ENCODE assay signal across 10 cellular contexts in genomic region chr3:108528459-108529231, GRCh38. TPM values are rescaled to one million over a fixed set of nuclear protein-coding genes. Genes with fewer than 3 reads are reported as not detected.
A peak's percentile ranks its signal among the peaks of the same experiment; 100 is the strongest.
DNase-seq lines count a peak whose midpoint lies in the region; ATAC-seq lines count a peak whose summit lies in the region.
"Had no signal": no experiment of that assay in that cellular context is flagged by ENCODE, and none has a peak within 500 bp of the region (broad histone marks: within the 10 kb centered on the region; RNA-seq: fewer than 3 reads in every experiment).

No MANE protein-coding gene starts in this region.

- peaks cover 0 to 2% (median 0%) of the 10 kb centered on the region in 5 donors for H3K9me3 Mint-ChIP-seq in CD8-positive, alpha-beta memory T cell
- H3K9me3 Mint-ChIP-seq: endodermal cell had no signal

- no peaks in the 10 kb centered on the region for H3K4me1 Mint-ChIP-seq in CD8-positive, alpha-beta memory T cell

- H3K36me3 Mint-ChIP-seq in CD8-positive, alpha-beta memory T cell, result peaks cover 0 to 4% (median 1%) of the 10 kb centered on the region in 3 donors

- no peaks in the 10 kb centered on the region for H3K9me3 ChIP-seq in CD8-positive, alpha-beta memory T cell (ENCODE audit: low read length)

- H3K27me3 Mint-ChIP-seq in CD8-positive, alpha-beta memory T cell, result peaks cover 11 to 34% of the 10 kb centered on the region in 2 donors

- intact Hi-C loops in posterior vena cava (cut with DNase I), result no loop called here

- ATAC-seq in GM21360 (IDR thresholded peaks at IDR 0.05; ENCODE audit: unreplicated experiment) (peak; percentile 92), HG03159 (IDR thresholded peaks at IDR 0.05; ENCODE audit: unreplicated experiment) (peak; percentile 90)

- H3K36me3 ChIP-seq in CD8-positive, alpha-beta memory T cell (ENCODE audit: insufficient read depth, low read length), result no peaks in the 10 kb centered on the region

- H3K27ac Mint-ChIP-seq in CD8-positive, alpha-beta memory T cell, result no peak overlapping the region
- H3K27ac Mint-ChIP-seq: endodermal cell had no signal

- CTCF ChIA-PET in CD8-positive, alpha-beta memory T cell (lab: Charles Lee), result no interaction called here

- no peaks in the 10 kb centered on the region for H3K4me1 ChIP-seq in CD8-positive, alpha-beta memory T cell (ENCODE audit: insufficient read depth, low read length)

- no peak overlapping the region for H3K4me3 Mint-ChIP-seq in CD8-positive, alpha-beta memory T cell
- H3K4me3 Mint-ChIP-seq: endodermal cell had no signal

- POLR2A ChIA-PET in CD8-positive, alpha-beta memory T cell (lab: Charles Lee), result no interaction called here

- no peak overlapping the region for H3K4me3 ChIP-seq in CD8-positive, alpha-beta memory T cell (ENCODE audit: low read length)

- H3K27ac ChIP-seq in CD8-positive, alpha-beta memory T cell (ENCODE audit: low read depth, low read length), result no peak overlapping the region

- DNase-seq in GF-D8 (lab: John Stamatoyannopoulos, UW) (peak; percentile 37), amniotic epithelial cell (ENCODE audit: low read depth) (peak; percentile 10), GOT3 (lab: John Stamatoyannopoulos, UW) (no peak), SK-N-DZ (ENCODE audit: low spot score) (no peak), posterior vena cava (ENCODE audit: low spot score) (no peak)
- no peak for DNase-seq in CD8-positive, alpha-beta memory T cell
- DNase-seq: activated CD8-positive, alpha-beta memory T cell treated with anti-CD3 and anti-CD28 coated beads, Interleukin-2, amount 50 U/mL, for 48 hours; endodermal cell had no signal

- H3K27me3 ChIP-seq in CD8-positive, alpha-beta memory T cell (ENCODE audit: insufficient read depth, low read length, poor library complexity, severe bottlenecking), result no peaks in the 10 kb centered on the region

RNA-seq across cellular contexts. Expression of gene MYH15, which starts 18.2 kb away (rescaled TPM):
- polyA plus RNA-seq in SK-N-DZ (2014; cell fraction: cytosol; rRNA removed), result 1.5 and 1.6 TPM in 2 replicates
- polyA plus RNA-seq in SK-N-DZ (2014; cell fraction: nucleus; rRNA removed), result 1.8 and 2.4 TPM in 2 replicates
- total RNA-seq in posterior vena cava, result under 1 TPM; 0.05 to 0.19 TPM
- under 1 TPM; 0.11 to 0.18 TPM for total RNA-seq in CD8-positive, alpha-beta memory T cell
- polyA plus RNA-seq in CD8-positive, alpha-beta memory T cell, result not detected

Comparison
In these comparisons a context has a peak if more than half of its experiments do, and no peak if none do; other contexts are left out.
1. DNase-seq: peak in GF-D8 (single experiment) and amniotic epithelial cell (single experiment); none in GOT3 (single experiment), SK-N-DZ (single experiment), posterior vena cava (single experiment) and CD8-positive, alpha-beta memory T cell (0 of 5).